ENCODE assay signal across 13 cellular contexts in genomic region chr22:17973217-17973616, GRCh38. TPM values are rescaled to one million over a fixed set of nuclear protein-coding genes. Genes with fewer than 3 reads are reported as not detected.
DNase-seq lines count a peak whose midpoint lies in the region; ATAC-seq and TF ChIP-seq lines count a peak whose summit lies in the region.
"Had no signal": no experiment of that assay in that cellular context is flagged by ENCODE, and none has a peak within 500 bp of the region (broad histone marks: within the 10 kb centered on the region; RNA-seq: fewer than 3 reads in every experiment).

No MANE protein-coding gene starts in this region.

- CTCF ChIA-PET in IMR-90 (lab: Yijun Ruan, JAX): no interaction called here
- CTCF ChIA-PET in activated naive CD4-positive, alpha-beta T cell treated with anti-CD3 and anti-CD28 coated beads for 36 hours (lab: Charles Lee): no interaction called here

- peak overlapping the region; percentile 89 for H2AK9ac ChIP-seq in IMR-90 (replicated peaks; ENCODE audit: low read depth, low read length, poor library complexity)

- dilution Hi-C loops in IMR-90 (cut with HindIII; ENCODE audit: low sequenced_read_pairs, unreplicated experiment): no loop called here

- peaks cover 37% of the 10 kb centered on the region for H3K4me1 Mint-ChIP-seq in memory B cell
- no peaks in the 10 kb centered on the region for H3K4me1 Mint-ChIP-seq in activated naive CD4-positive, alpha-beta T cell treated with anti-CD3 and anti-CD28 coated beads for 36 hours (ENCODE audit: low read depth)

- H2BK20ac ChIP-seq in IMR-90 (ENCODE audit: low read depth, low read length): peak overlapping the region; percentile 86

- H2AFZ ChIP-seq in IMR-90 (replicated peaks; ENCODE audit: low read length, poor library complexity): no peak overlapping the region

- intact Hi-C loops in IMR-90 (cut with micrococcal nuclease) (loop anchor here (5.0 kb wide), 1 partner anchor 51 kb away; no protein-coding TSS in a partner anchor), body of pancreas (cut with DNase I) (no loop called here), spleen (cut with DNase I; ENCODE audit: low total_unique reads) (no loop called here)
- intact Hi-C loops in activated naive CD4-positive, alpha-beta T cell treated with anti-CD3 and anti-CD28 coated beads for 36 hours (cut with micrococcal nuclease): no loop called here

- peak overlapping the region; percentile 80 for H3K27ac ChIP-seq in IMR-90 (ENCODE audit: insufficient read depth, low read length)
- H3K27ac ChIP-seq in body of pancreas: peak overlapping the region; percentile 56 to 78 (median 66)
- H3K27ac ChIP-seq in spleen: peak overlapping the region in 6 of 8 donors; percentile 29 to 73 (median 62)

- peak overlapping the region; percentile 45 for H3K4me2 ChIP-seq in IMR-90 (ENCODE audit: low read depth, low read length)

- TF ChIP-seq CTCF in IMR-90 (conservative IDR thresholded peaks at IDR 0.05; ENCODE audit: low read depth, low read length): no peak
- no peak for TF ChIP-seq CTCF in body of pancreas (IDR thresholded peaks at IDR 0.05)
- TF ChIP-seq CTCF in spleen (IDR thresholded peaks at IDR 0.05 in 8 of 11, conservative IDR thresholded peaks at IDR 0.05 in 3 of 11): no peak

- H2BK15ac ChIP-seq in IMR-90 (ENCODE audit: low read depth, low read length): peak overlapping the region; percentile 94

- H3K9me3 ChIP-seq in IMR-90 (ENCODE audit: control insufficient read depth, insufficient read depth, low read length) (no peaks in the 10 kb centered on the region), body of pancreas (no peaks in the 10 kb centered on the region), spleen (no peaks in the 10 kb centered on the region)

- H3K4me1 ChIP-seq in IMR-90 (ENCODE audit: control insufficient read depth, insufficient read depth, low read length): peaks cover 41% of the 10 kb centered on the region
- H3K4me1 ChIP-seq in body of pancreas: peaks cover 40% of the 10 kb centered on the region
- peaks cover 12 to 81% (median 68%) of the 10 kb centered on the region in 6 donors for H3K4me1 ChIP-seq in spleen

- TF ChIP-seq RAD21 in IMR-90 (IDR thresholded peaks at IDR 0.05; ENCODE audit: low read length): no peak

- H3K18ac ChIP-seq in IMR-90 (ENCODE audit: low read depth, low read length): peak overlapping the region; percentile 64

- H3K79me1 ChIP-seq in IMR-90 (ENCODE audit: low read depth in 1 of 2, low read length in 2 of 2): peaks cover 45 to 85% of the 10 kb centered on the region in 2 experiments

- H3K36me3 Mint-ChIP-seq in memory B cell: peaks cover 18% of the 10 kb centered on the region
- no peaks in the 10 kb centered on the region for H3K36me3 Mint-ChIP-seq in activated naive CD4-positive, alpha-beta T cell treated with anti-CD3 and anti-CD28 coated beads for 36 hours (ENCODE audit: low read depth)

- H3K56ac ChIP-seq in IMR-90 (ENCODE audit: extremely low read depth, insufficient read depth, low read length): no peak overlapping the region

- POLR2A ChIA-PET in IMR-90 (lab: Charles Lee; ENCODE audit: unreplicated experiment): no interaction called here

- peak overlapping the region; percentile 94 for H4K91ac ChIP-seq in IMR-90 (ENCODE audit: insufficient read depth, low read depth, low read length)

- peak overlapping the region; percentile 91 for H2AK5ac ChIP-seq in IMR-90 (ENCODE audit: low read depth, low read length)

- H3K9me1 ChIP-seq in IMR-90 (ENCODE audit: insufficient read depth, low read length): peaks cover 37% of the 10 kb centered on the region

- H3K9me3 Mint-ChIP-seq in memory B cell: peaks cover 1% of the 10 kb centered on the region
- no peaks in the 10 kb centered on the region for H3K9me3 Mint-ChIP-seq in activated naive CD4-positive, alpha-beta T cell treated with anti-CD3 and anti-CD28 coated beads for 36 hours
- H3K9me3 Mint-ChIP-seq: activated CD4-positive, alpha-beta memory T cell treated with anti-CD3 and anti-CD28 coated beads for 36 hours; activated T-helper 1 cell treated with anti-CD3 and anti-CD28 coated beads, Interleukin-12 subunit alpha, Interleukin-12 subunit beta, Interleukin-2, Interleukin-4 antibody, amounts not matched to agents 30 ng/mL and 10 ng/mL and 1 ng/mL, durations not matched to agents 14 hours and 24 hours and 36 hours; CD4-positive, CD25-positive, alpha-beta regulatory T cell had no signal

- no peak overlapping the region for H3K4me3 Mint-ChIP-seq in memory B cell
- H3K4me3 Mint-ChIP-seq in activated naive CD4-positive, alpha-beta T cell treated with anti-CD3 and anti-CD28 coated beads for 36 hours: no peak overlapping the region
- H3K4me3 Mint-ChIP-seq: activated CD4-positive, alpha-beta memory T cell treated with anti-CD3 and anti-CD28 coated beads for 36 hours; activated T-helper 1 cell treated with anti-CD3 and anti-CD28 coated beads, Interleukin-12 subunit alpha, Interleukin-12 subunit beta, Interleukin-2, Interleukin-4 antibody, amounts not matched to agents 30 ng/mL and 10 ng/mL and 1 ng/mL, durations not matched to agents 14 hours and 24 hours and 36 hours; CD4-positive, CD25-positive, alpha-beta regulatory T cell had no signal

- peak overlapping the region; percentile 86 for H3K14ac ChIP-seq in IMR-90 (replicated peaks; ENCODE audit: low read depth, low read length)

- no peak overlapping the region for H3K4me3 ChIP-seq in IMR-90 (ENCODE audit: insufficient read depth, low read depth, low read length)
- no peak overlapping the region for H3K4me3 ChIP-seq in body of pancreas
- H3K4me3 ChIP-seq in spleen: no peak overlapping the region
- H3K4me3 ChIP-seq: lung had no signal

- H3K9ac ChIP-seq in IMR-90 (ENCODE audit: low read depth, low read length): no peak overlapping the region

- no peaks in the 10 kb centered on the region for H3K27me3 Mint-ChIP-seq in memory B cell
- no peaks in the 10 kb centered on the region for H3K27me3 Mint-ChIP-seq in activated naive CD4-positive, alpha-beta T cell treated with anti-CD3 and anti-CD28 coated beads for 36 hours (ENCODE audit: low read depth)
- H3K27me3 Mint-ChIP-seq: activated CD4-positive, alpha-beta memory T cell treated with anti-CD3 and anti-CD28 coated beads for 36 hours; CD4-positive, CD25-positive, alpha-beta regulatory T cell had no signal

- H3K27me3 ChIP-seq in IMR-90 (ENCODE audit: control insufficient read depth, insufficient read depth, low read length): no peaks in the 10 kb centered on the region
- no peaks in the 10 kb centered on the region for H3K27me3 ChIP-seq in body of pancreas
- no peaks in the 10 kb centered on the region for H3K27me3 ChIP-seq in spleen (replicated peaks in 1 of 7)

- peak overlapping the region; percentile 22 for H3K27ac Mint-ChIP-seq in memory B cell
- no peak overlapping the region for H3K27ac Mint-ChIP-seq in activated naive CD4-positive, alpha-beta T cell treated with anti-CD3 and anti-CD28 coated beads for 36 hours
- H3K27ac Mint-ChIP-seq: activated CD4-positive, alpha-beta memory T cell treated with anti-CD3 and anti-CD28 coated beads for 36 hours; activated T-helper 1 cell treated with anti-CD3 and anti-CD28 coated beads, Interleukin-12 subunit alpha, Interleukin-12 subunit beta, Interleukin-2, Interleukin-4 antibody, amounts not matched to agents 30 ng/mL and 10 ng/mL and 1 ng/mL, durations not matched to agents 14 hours and 24 hours and 36 hours had no signal

- TF ChIP-seq POLR2A in IMR-90 (IDR thresholded peaks at IDR 0.05; ENCODE audit: low read depth, low read length) (no peak), body of pancreas (IDR thresholded peaks at IDR 0.05) (no peak), spleen (IDR thresholded peaks at IDR 0.05) (no peak)

- DNase-seq in IMR-90 (no peak), body of pancreas (no peak), memory B cell (ENCODE audit: low spot score in 2 of 2) (no peak), spleen (no peak), NCI-H524 (lab: John Stamatoyannopoulos, UW) (no peak)
- DNase-seq in activated naive CD4-positive, alpha-beta T cell treated with anti-CD3 and anti-CD28 coated beads for 36 hours: no peak
- DNase-seq: activated CD4-positive, alpha-beta memory T cell treated with anti-CD3 and anti-CD28 coated beads for 36 hours; amniotic stem cell; CD4-positive, CD25-positive, alpha-beta regulatory T cell; NCI-H446 had no signal

- in situ Hi-C loops in IMR-90 (cut with MboI; ENCODE audit: low sequenced_read_pairs): no loop called here

- peak overlapping the region; percentile 80 for H3K4ac ChIP-seq in IMR-90 (ENCODE audit: low read depth, low read length)

- peaks cover 7% of the 10 kb centered on the region; the same call in 1 of the 2 replicates for H4K20me1 ChIP-seq in IMR-90 (ENCODE audit: insufficient read depth, low read length)

- H3K36me3 ChIP-seq in IMR-90 (ENCODE audit: control insufficient read depth, insufficient read depth, low read length) (no peaks in the 10 kb centered on the region), body of pancreas (replicated peaks in 1 of 2; ENCODE audit: insufficient read depth in 1 of 2, low read depth in 2 of 2) (no peaks in the 10 kb centered on the region), spleen (peaks cover 0 to 37% (median 2%) of the 10 kb centered on the region in 6 donors)

- peak overlapping the region; percentile 34 for H3K23ac ChIP-seq in IMR-90 (ENCODE audit: low read depth, low read length)

- BruUV-seq in IMR-90 (replicated peaks; lab: Mats Ljungman, UMichigan): no TSS peak

- no peak; the same call in 1 of the 2 replicates for ATAC-seq in IMR-90 (ENCODE audit: low read depth)
- ATAC-seq in body of pancreas: no peak
- ATAC-seq in memory B cell (ENCODE audit: low read depth): no peak
- ATAC-seq in GM21515 (IDR thresholded peaks at IDR 0.05; ENCODE audit: unreplicated experiment): no peak

- H4K5ac ChIP-seq in IMR-90 (ENCODE audit: low read depth, low read length): peak overlapping the region; percentile 73

- 100% methylated on average over 1 of the region's 6 CpGs; no CpG with 5 or more reads in 1 of the 2 experiments for WGBS in IMR-90 (ENCODE audit: extremely low coverage in 2 of 2, insufficient read length in 1 of 2), 2 experiments
- 90 to 91% methylated on average over 5 to 6 of the region's 6 CpGs for WGBS in body of pancreas, 2 donors
- WGBS in spleen, 5 donors: 86 to 95% (median 87%) methylated on average over 6 of the region's 6 CpGs

- peak overlapping the region; percentile 22 to 74 for H4K8ac ChIP-seq in IMR-90 (ENCODE audit: low read depth in 2 of 2, low read length in 2 of 2)

- H2BK5ac ChIP-seq in IMR-90 (ENCODE audit: low read depth, low read length, poor library complexity, severe bottlenecking): peak overlapping the region; percentile 90

- peak overlapping the region; percentile 83 for H2BK120ac ChIP-seq in IMR-90 (ENCODE audit: low read depth, low read length)

TF ChIP-seq in IMR-90, 13 proteins besides CTCF, POLR2A, EP300 and RAD21 (continues in another document):
- no peak for TF ChIP-seq FOS (IDR thresholded peaks at IDR 0.05; ENCODE audit: low read depth, low read length)

RNA-seq across cellular contexts. Expression of gene MICAL3, which starts 51.1 kb away (rescaled TPM):
- total RNA-seq in IMR-90 (2012; rRNA removed) (16.1 and 17.6 TPM in 2 replicates), body of pancreas (10 to 100 TPM; 33.6 to 34.0 TPM), spleen (100 to 1,000 TPM in 2 of 7 donors, 10 to 100 TPM in 5; 54.3 to 133 (median 92.1) TPM)
- polyA plus RNA-seq in IMR-90 (2012; rRNA removed) (26.8 and 30.0 TPM in 2 replicates), spleen (10 to 100 TPM in 1 of 3 donors, 1 to 10 TPM in 2; 2.6 to 14.9 (median 3.1) TPM)
- 10.9 and 13.3 TPM in 2 replicates for polyA plus RNA-seq in IMR-90 (2012; cell fraction: cytosol; rRNA removed)
- polyA plus RNA-seq in IMR-90 (2012; cell fraction: nucleus; rRNA removed; ENCODE audit: low replicate concordance): 92.0 and 112 TPM in 2 replicates
- total RNA-seq in activated naive CD4-positive, alpha-beta T cell treated with anti-CD3 and anti-CD28 coated beads for 36 hours: 10 to 100 TPM; 21.0 to 25.8 TPM
